Comparison of ENCODE assay signal across 8 cellular contexts in the genomic region with DNA sequence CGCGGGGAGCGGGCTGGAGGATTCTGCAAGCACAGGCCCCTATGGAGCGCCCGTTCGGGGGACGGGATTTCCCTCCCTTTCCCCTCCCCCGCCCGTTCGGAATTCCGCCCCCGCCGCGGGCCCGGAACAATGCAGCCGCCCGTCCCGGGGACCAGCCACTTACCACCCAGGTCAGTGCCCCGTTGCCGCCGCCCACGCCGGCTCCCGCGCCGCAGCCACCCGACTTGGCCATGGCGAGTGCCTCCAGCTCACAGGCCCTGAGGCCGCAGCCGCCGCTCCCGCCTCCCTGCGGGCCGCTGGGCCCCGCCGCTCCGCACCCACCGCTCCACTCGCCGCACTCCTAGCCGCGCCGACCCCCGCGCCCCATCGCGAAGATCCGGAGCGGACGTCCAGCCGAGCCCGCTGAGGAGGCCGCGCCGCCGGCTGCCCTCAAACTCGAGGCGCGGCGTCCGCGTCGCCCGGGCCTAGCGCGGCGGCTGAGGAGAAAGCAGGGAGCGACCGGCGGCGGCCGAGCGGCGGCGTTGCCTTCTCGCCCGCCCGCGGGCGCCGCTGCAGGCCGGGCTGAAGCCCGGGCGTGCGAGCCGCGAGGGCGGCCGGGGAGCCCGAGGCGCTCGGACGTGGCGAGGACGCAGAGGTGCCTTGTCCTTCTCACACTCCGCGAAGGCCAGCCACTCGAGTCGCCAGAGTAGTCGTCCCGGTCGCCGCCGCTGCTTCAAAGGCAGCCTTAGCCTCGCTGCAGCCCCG. TPM values are rescaled to one million over a fixed set of nuclear protein-coding genes. Genes with fewer than 3 reads are reported as not detected.
DNase-seq lines count a peak whose midpoint lies in the region; ATAC-seq and TF ChIP-seq lines count a peak whose summit lies in the region.

No MANE protein-coding gene starts in this region.

- H3K4me3 ChIP-seq in HEK293 (ENCODE audit: low read depth, low read length) (peak overlapping the region; percentile 95), esophagus squamous epithelium (peak overlapping the region; percentile 81 to 95 (median 90))
- peak overlapping the region; percentile 63 for H3K4me3 ChIP-seq in naive thymus-derived CD4-positive, alpha-beta T cell (ENCODE audit: low read length)

- CTCF ChIA-PET in HEK293 (lab: Yijun Ruan, JAX) = interaction anchor here (1.0 kb wide), 1 partner anchor 16 kb away, joined by 7 read pairs; no protein-coding TSS in a partner anchor
- CTCF ChIA-PET in naive thymus-derived CD4-positive, alpha-beta T cell (lab: Charles Lee) = no interaction called here

- peak; percentile 44 for ATAC-seq in GM18498 (IDR thresholded peaks at IDR 0.05; ENCODE audit: unreplicated experiment)
- ATAC-seq in activated T-cell treated with anti-CD3 and anti-CD28 coated beads, Interleukin-2, amount 50 U/mL, for 72 hours (replicated peaks in 1 of 2) = peak; percentile 52 to 61
- ATAC-seq in naive thymus-derived CD4-positive, alpha-beta T cell = peak; percentile 44
- ATAC-seq in stimulated activated naive B cell treated with anti-CD40 and anti-IgM and Interleukin-4, amounts not matched to agents 10 μg/mL and 1 μg/mL and 100 μg/mL, for 72 hours (replicated peaks) = peak; percentile 51 to 52

- H3K4me1 Mint-ChIP-seq in activated T-cell treated with anti-CD3 and anti-CD28 coated beads, Interleukin-2, amount 50 U/mL, for 72 hours (ENCODE audit: low read depth) = peaks cover 56% of the 10 kb centered on the region
- peaks cover 23 to 62% (median 56%) of the 10 kb centered on the region in 7 donors for H3K4me1 Mint-ChIP-seq in naive thymus-derived CD4-positive, alpha-beta T cell
- peaks cover 25 to 50% of the 10 kb centered on the region in 2 donors for H3K4me1 Mint-ChIP-seq in stimulated activated naive B cell treated with anti-CD40 and anti-IgM and Interleukin-4, amounts not matched to agents 10 μg/mL and 1 μg/mL and 100 μg/mL, for 72 hours

- H3K36me3 ChIP-seq in HEK293 (ENCODE audit: control insufficient read depth in 2 of 2, insufficient read depth in 1 of 2, low read length in 2 of 2) (no peaks in the 10 kb centered on the region), esophagus squamous epithelium (no peaks in the 10 kb centered on the region)
- peaks cover 0 to 3% (median 0%) of the 10 kb centered on the region in 3 experiments for H3K36me3 ChIP-seq in naive thymus-derived CD4-positive, alpha-beta T cell (ENCODE audit: control insufficient read depth in 2 of 3, insufficient read depth in 3 of 3, low read length in 3 of 3)

- H3K27ac Mint-ChIP-seq in activated T-cell treated with anti-CD3 and anti-CD28 coated beads, Interleukin-2, amount 50 U/mL, for 72 hours = peak overlapping the region; percentile 93
- peak overlapping the region; percentile 97 to 100 (median 99) for H3K27ac Mint-ChIP-seq in naive thymus-derived CD4-positive, alpha-beta T cell
- peak overlapping the region; percentile 99 for H3K27ac Mint-ChIP-seq in stimulated activated naive B cell treated with anti-CD40 and anti-IgM and Interleukin-4, amounts not matched to agents 10 μg/mL and 1 μg/mL and 100 μg/mL, for 72 hours

- no peaks in the 10 kb centered on the region for H3K9me3 ChIP-seq in HEK293 (ENCODE audit: control insufficient read depth, insufficient read depth, low read depth, low read length)
- H3K9me3 ChIP-seq in esophagus squamous epithelium = no peaks in the 10 kb centered on the region
- no peaks in the 10 kb centered on the region for H3K9me3 ChIP-seq in naive thymus-derived CD4-positive, alpha-beta T cell (ENCODE audit: control insufficient read depth in 2 of 3, low read length in 3 of 3)

- no peaks in the 10 kb centered on the region for H3K9me3 Mint-ChIP-seq in activated T-cell treated with anti-CD3 and anti-CD28 coated beads, Interleukin-2, amount 50 U/mL, for 72 hours
- H3K9me3 Mint-ChIP-seq in naive thymus-derived CD4-positive, alpha-beta T cell = peaks cover 0 to 4% (median 0%) of the 10 kb centered on the region in 11 donors
- no peaks in the 10 kb centered on the region for H3K9me3 Mint-ChIP-seq in stimulated activated naive B cell treated with anti-CD40 and anti-IgM and Interleukin-4, amounts not matched to agents 10 μg/mL and 1 μg/mL and 100 μg/mL, for 72 hours

- no peaks in the 10 kb centered on the region for H3K27me3 ChIP-seq in esophagus squamous epithelium
- no peaks in the 10 kb centered on the region for H3K27me3 ChIP-seq in naive thymus-derived CD4-positive, alpha-beta T cell (ENCODE audit: control insufficient read depth in 2 of 2, insufficient read depth in 2 of 2, low read length in 2 of 2)

- H3K27ac ChIP-seq in HEK293 (ENCODE audit: extremely low read depth, low read depth, low read length) (peak overlapping the region; percentile 91), esophagus squamous epithelium (peak overlapping the region; percentile 98 to 99 (median 99))
- peak overlapping the region; percentile 95 for H3K27ac ChIP-seq in naive thymus-derived CD4-positive, alpha-beta T cell (ENCODE audit: low read depth, low read length)

- H3K4me3 Mint-ChIP-seq in activated T-cell treated with anti-CD3 and anti-CD28 coated beads, Interleukin-2, amount 50 U/mL, for 72 hours = peak overlapping the region; percentile 83 to 94
- peak overlapping the region; percentile 89 to 100 (median 99) for H3K4me3 Mint-ChIP-seq in naive thymus-derived CD4-positive, alpha-beta T cell
- H3K4me3 Mint-ChIP-seq in stimulated activated naive B cell treated with anti-CD40 and anti-IgM and Interleukin-4, amounts not matched to agents 10 μg/mL and 1 μg/mL and 100 μg/mL, for 72 hours = peak overlapping the region; percentile 93 to 97

- TF ChIP-seq CTCF in HEK293 (tag by site-specific recombination; IDR thresholded peaks at IDR 0.05) (no peak), esophagus squamous epithelium (IDR thresholded peaks at IDR 0.05) (no peak)

- H3K36me3 Mint-ChIP-seq in activated T-cell treated with anti-CD3 and anti-CD28 coated beads, Interleukin-2, amount 50 U/mL, for 72 hours (ENCODE audit: insufficient read depth in 2 of 2) = peaks cover 8 to 13% of the 10 kb centered on the region in 2 donors
- peaks cover 0 to 8% (median 3%) of the 10 kb centered on the region in 5 donors for H3K36me3 Mint-ChIP-seq in naive thymus-derived CD4-positive, alpha-beta T cell
- peaks cover 5 to 16% of the 10 kb centered on the region in 2 donors for H3K36me3 Mint-ChIP-seq in stimulated activated naive B cell treated with anti-CD40 and anti-IgM and Interleukin-4, amounts not matched to agents 10 μg/mL and 1 μg/mL and 100 μg/mL, for 72 hours

- TF ChIP-seq POLR2A in esophagus squamous epithelium (IDR thresholded peaks at IDR 0.05) = no peak

- H3K4me1 ChIP-seq in HEK293 (ENCODE audit: control insufficient read depth, insufficient read depth, low read length) = 0 out of 2 replicates have a peak, but pooled peaks cover 4% of the 10 kb centered on the region
- H3K4me1 ChIP-seq in esophagus squamous epithelium = peaks cover 14 to 53% (median 18%) of the 10 kb centered on the region in 3 donors
- peaks cover 17 to 38% of the 10 kb centered on the region in 2 donors for H3K4me1 ChIP-seq in naive thymus-derived CD4-positive, alpha-beta T cell (ENCODE audit: control insufficient read depth in 2 of 2, insufficient read depth in 2 of 2, low read length in 2 of 2)

- 0% methylated on average over 4 of the region's 106 CpGs; no CpG with 5 or more reads in 1 of the 2 donors for WGBS in esophagus squamous epithelium, 2 donors

- no peaks in the 10 kb centered on the region for H3K27me3 Mint-ChIP-seq in activated T-cell treated with anti-CD3 and anti-CD28 coated beads, Interleukin-2, amount 50 U/mL, for 72 hours (ENCODE audit: low read depth)
- peaks cover 0 to 4% (median 0%) of the 10 kb centered on the region in 5 donors for H3K27me3 Mint-ChIP-seq in naive thymus-derived CD4-positive, alpha-beta T cell
- H3K27me3 Mint-ChIP-seq in stimulated activated naive B cell treated with anti-CD40 and anti-IgM and Interleukin-4, amounts not matched to agents 10 μg/mL and 1 μg/mL and 100 μg/mL, for 72 hours = no peaks in the 10 kb centered on the region

- intact Hi-C loops in esophagus squamous epithelium (cut with DNase I) = loop anchor here (5.0 kb wide), 1 partner anchor 118 kb away; the partner anchor contains the start of gene NGLY1
- intact Hi-C loops in naive thymus-derived CD4-positive, alpha-beta T cell (cut with micrococcal nuclease) = loop anchor here (2.0 to 10.0 kb wide), 8 partner anchors 58 to 1971 kb away; partner anchors contain the start of genes NKIRAS1 (in 2 of the 2), RPL15 (in 2 of the 2), NR1D2 (in 1 of the 2) and SLC4A7 (in 1 of the 2)

- POLR2A ChIA-PET in HEK293 (lab: Yijun Ruan, JAX) = interaction anchor here (1.1 kb wide), 1 partner anchor 119 kb away, joined by 5 read pairs; the partner anchor contains the start of gene NGLY1
- POLR2A ChIA-PET in naive thymus-derived CD4-positive, alpha-beta T cell (lab: Charles Lee) = interaction anchor here (1.5 kb wide), 1 partner anchor 119 kb away, joined by 8 read pairs; the partner anchor contains the start of gene NGLY1

- DNase-seq in NCI-H69 (lab: John Stamatoyannopoulos, UW) = peak; percentile 69
- peak; percentile 77 to 79 for DNase-seq in activated T-cell treated with anti-CD3 and anti-CD28 coated beads, Interleukin-2, amount 50 U/mL, for 72 hours
- DNase-seq in esophagus squamous epithelium (lab: John Stamatoyannopoulos, UW) = peak; percentile 11
- peak in 8 of 9 donors; percentile 54 to 80 (median 66) for DNase-seq in naive thymus-derived CD4-positive, alpha-beta T cell
- DNase-seq in stimulated activated naive B cell treated with anti-CD40 and anti-IgM and Interleukin-4, amounts not matched to agents 10 μg/mL and 1 μg/mL and 100 μg/mL, for 72 hours = peak; percentile 77
- DNase-seq in cortex of kidney (lab: John Stamatoyannopoulos, UW) = no peak

TF ChIP-seq in HEK293, 187 proteins besides CTCF, POLR2A, EP300 and RAD21 (continues in another document):
- no peak for TF ChIP-seq KLF17 (tag by site-specific recombination; IDR thresholded peaks at IDR 0.05)
- TF ChIP-seq GLIS1 (tag by site-specific recombination; IDR thresholded peaks at IDR 0.05) = peak; percentile 36

RNA-seq across cellular contexts. Expression of gene TOP2B, which starts 0.5 kb away (rescaled TPM):
- total RNA-seq in activated T-cell treated with anti-CD3 and anti-CD28 coated beads, Interleukin-2, amount 50 U/mL, for 72 hours = 100 to 1,000 TPM; 140 to 151 TPM
- 10 to 100 TPM; 47.6 to 89.8 (median 67.4) TPM for total RNA-seq in esophagus squamous epithelium
- 100 to 1,000 TPM; 109 to 190 (median 127) TPM for total RNA-seq in naive thymus-derived CD4-positive, alpha-beta T cell
- 100 to 1,000 TPM in 1 of 2 donors, 10 to 100 TPM in 1; 66.6 to 118 TPM for polyA plus RNA-seq in naive thymus-derived CD4-positive, alpha-beta T cell
